9 cellular contexts compared by ENCODE assay signal in genomic region chr14:74240794-74241610, GRCh38. TPM values are rescaled to one million over a fixed set of nuclear protein-coding genes. Genes with fewer than 3 reads are reported as not detected.
A peak's percentile ranks its signal among the peaks of the same experiment; 100 is the strongest.
DNase-seq lines count a peak whose midpoint lies in the region; ATAC-seq, FAIRE-seq and TF ChIP-seq lines count a peak whose summit lies in the region.
"Had no signal": no experiment of that assay in that cellular context is flagged by ENCODE, and none has a peak within 500 bp of the region (broad histone marks: within the 10 kb centered on the region; RNA-seq: fewer than 3 reads in every experiment).

No MANE protein-coding gene starts in this region.

- no peak overlapping the region for H3K27ac Mint-ChIP-seq in Calu3 (ENCODE audit: unreplicated experiment)

- H3K27me3 Mint-ChIP-seq in Calu3 (ENCODE audit: unreplicated experiment): peaks cover 88% of the 10 kb centered on the region

- peaks cover 5% of the 10 kb centered on the region for H3K36me3 Mint-ChIP-seq in Calu3 (ENCODE audit: insufficient read depth, unreplicated experiment)

- CTCF ChIA-PET in Calu3 (lab: Charles Lee): no interaction called here

- no peaks in the 10 kb centered on the region for H3K9me3 Mint-ChIP-seq in Calu3 (ENCODE audit: low read depth, unreplicated experiment)

- DNase-seq in Calu3 (peak; percentile 15), RWPE2 (ENCODE audit: low spot score) (peak; percentile 76), esophagus muscularis mucosa (ENCODE audit: extremely low spot score) (no peak), pancreas (no peak), DMS153 (lab: John Stamatoyannopoulos, UW) (no peak)
- no peak for DNase-seq in stimulated activated CD4-positive, alpha-beta T cell treated with anti-CD3 and anti-CD28 coated beads, Interleukin-4, amount 100 ng/mL, for 24 hours

- ATAC-seq in RWPE2 (ENCODE audit: low read depth) (peak; percentile 17; the same call in 1 of the 3 replicates), pancreas (peak; percentile 35 to 64 (median 52)), HG03095 (IDR thresholded peaks at IDR 0.05; ENCODE audit: unreplicated experiment) (no peak), HG02678 (IDR thresholded peaks at IDR 0.05; ENCODE audit: unreplicated experiment) (no peak)

- peak overlapping the region; percentile 29 for H3K4me3 Mint-ChIP-seq in Calu3 (ENCODE audit: low read depth, unreplicated experiment)

- H3K27me3 ChIP-seq in RWPE2 (ENCODE audit: insufficient read depth, poor library complexity, severe bottlenecking) (peaks cover 84% of the 10 kb centered on the region), esophagus muscularis mucosa (peaks cover 18 to 96% (median 60%) of the 10 kb centered on the region in 4 donors), pancreas (peaks cover 0 to 45% (median 10%) of the 10 kb centered on the region in 4 donors)

- no peaks in the 10 kb centered on the region for H3K36me3 ChIP-seq in RWPE2 (ENCODE audit: low read depth)
- no peaks in the 10 kb centered on the region for H3K36me3 ChIP-seq in esophagus muscularis mucosa
- no peaks in the 10 kb centered on the region for H3K36me3 ChIP-seq in pancreas

- intact Hi-C loops in Calu3 (cut with micrococcal nuclease; ENCODE audit: unreplicated experiment) (no loop called here), esophagus muscularis mucosa (cut with DNase I) (no loop called here), pancreas (cut with DNase I) (no loop called here)

- H3K4me1 ChIP-seq in RWPE2 (ENCODE audit: insufficient read depth, poor library complexity, severe bottlenecking) (no peaks in the 10 kb centered on the region), esophagus muscularis mucosa (peaks cover 30 to 31% (median 31%) of the 10 kb centered on the region in 4 donors), pancreas (peaks cover 10 to 16% (median 15%) of the 10 kb centered on the region in 3 donors)

- TF ChIP-seq CTCF in Calu3 (IDR thresholded peaks at IDR 0.05; ENCODE audit: unreplicated experiment): no peak
- TF ChIP-seq CTCF in RWPE2 (IDR thresholded peaks at IDR 0.05; ENCODE audit: poor library complexity, severe bottlenecking): no peak
- no peak for TF ChIP-seq CTCF in esophagus muscularis mucosa (IDR thresholded peaks at IDR 0.05)
- no peak for TF ChIP-seq CTCF in pancreas (IDR thresholded peaks at IDR 0.05)

- TF ChIP-seq EP300 in esophagus muscularis mucosa (IDR thresholded peaks at IDR 0.05): no peak

- H3K4me3 ChIP-seq in RWPE2 (ENCODE audit: severe bottlenecking) (no peak overlapping the region), esophagus muscularis mucosa (peak overlapping the region; percentile 40 to 51 (median 44)), pancreas (peak overlapping the region in 3 of 4 donors; percentile 12 to 33 (median 28))

- H3K9me3 ChIP-seq in RWPE2 (ENCODE audit: severe bottlenecking): no peaks in the 10 kb centered on the region
- H3K9me3 ChIP-seq in esophagus muscularis mucosa: no peaks in the 10 kb centered on the region
- H3K9me3 ChIP-seq in pancreas: no peaks in the 10 kb centered on the region

- H3K27ac ChIP-seq in RWPE2 (ENCODE audit: poor library complexity, severe bottlenecking): no peak overlapping the region
- H3K27ac ChIP-seq in esophagus muscularis mucosa (replicated peaks in 1 of 4): no peak overlapping the region
- H3K27ac ChIP-seq in pancreas: no peak overlapping the region

- FAIRE-seq in pancreas (lab: Jason Lieb, UNC): no peak

- no peaks in the 10 kb centered on the region for H3K4me1 Mint-ChIP-seq in Calu3 (ENCODE audit: low read depth, unreplicated experiment)

- WGBS in esophagus muscularis mucosa: 5% methylated on average over 25 of the region's 77 CpGs
- 3 to 4% methylated on average over 75 to 77 of the region's 77 CpGs for WGBS in pancreas, 2 donors

- no peak for TF ChIP-seq POLR2A in esophagus muscularis mucosa (IDR thresholded peaks at IDR 0.05; ENCODE audit: low read depth)

- BruUV-seq in Calu3 (replicated peaks; lab: Mats Ljungman, UMichigan): no TSS peak

RNA-seq across cellular contexts. Expression of gene VSX2, which starts 1.8 kb away (rescaled TPM):
- total RNA-seq in Calu3 (2022) (not detected in 2 replicates), esophagus muscularis mucosa (not detected), pancreas (not detected)
- not detected for polyA plus RNA-seq in pancreas
- total RNA-seq: renal cortical epithelial cell had no signal

Comparison
In these comparisons a context has a peak if more than half of its experiments do, and no peak if none do; other contexts are left out.
1. DNase-seq: peak in Calu3 (single experiment) and RWPE2 (single experiment); none in esophagus muscularis mucosa (single experiment), pancreas (0 of 6), DMS153 (single experiment) and stimulated activated CD4-positive, alpha-beta T cell treated with anti-CD3 and anti-CD28 coated beads, Interleukin-4, amount 100 ng/mL, for 24 hours (single experiment).
2. ATAC-seq: peak in RWPE2 (single experiment) and pancreas (4 of 4); none in HG03095 (single experiment) and HG02678 (single experiment).